16 cellular contexts compared by ENCODE assay signal in the genomic region with DNA sequence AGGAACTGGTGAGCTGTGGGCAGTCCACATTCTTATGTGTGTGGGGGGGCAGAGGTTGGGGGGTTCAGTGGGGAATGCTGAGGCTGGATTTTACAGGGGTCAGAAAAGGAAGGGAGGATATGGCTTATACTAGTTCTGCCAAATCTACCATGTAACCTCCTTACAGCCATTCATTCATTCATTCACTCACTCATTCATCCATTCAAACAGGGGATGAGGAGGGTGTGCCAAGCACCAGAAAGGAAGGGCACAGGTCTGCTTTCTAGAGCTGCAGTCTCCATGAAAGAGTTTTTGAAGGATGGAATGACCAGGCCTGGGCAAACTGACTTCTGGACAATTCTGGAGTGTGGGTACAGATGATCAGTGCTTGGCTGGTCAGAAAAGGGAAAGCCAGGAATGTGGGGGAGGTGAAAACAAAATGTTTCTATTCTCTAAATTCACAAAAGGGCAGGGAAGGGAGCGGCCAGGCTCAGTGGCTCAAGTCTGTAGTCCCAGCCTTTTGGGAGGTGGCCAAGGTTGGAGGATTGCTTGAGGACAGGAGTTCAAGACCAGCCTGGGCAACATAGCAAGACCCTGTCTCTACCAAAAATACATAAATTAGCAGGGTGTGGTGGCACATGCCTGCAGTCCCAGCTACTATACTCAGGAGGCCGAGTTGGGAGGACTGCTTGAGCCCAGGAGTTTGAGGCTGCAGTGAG. TPM values are rescaled to one million over a fixed set of nuclear protein-coding genes. Genes with fewer than 3 reads are reported as not detected.
DNase-seq lines count a peak whose midpoint lies in the region; ATAC-seq and TF ChIP-seq lines count a peak whose summit lies in the region.
"Had no signal": no experiment of that assay in that cellular context is flagged by ENCODE, and none has a peak within 500 bp of the region (broad histone marks: within the 10 kb centered on the region; RNA-seq: fewer than 3 reads in every experiment).

No MANE protein-coding gene starts in this region.

- peak overlapping the region; percentile 86 for H3K27ac ChIP-seq in HL-60 (replicated peaks)
- H3K27ac ChIP-seq: 22Rv1, PC-9, SJSA1 had no signal

- H3K9me3 Mint-ChIP-seq in T-helper 2 cell treated with Interferon-gamma antibody and Interleukin-4, amounts not matched to agents 5 μg/mL and 100 μg/mL, for 36 hours = peaks cover 18% of the 10 kb centered on the region
- H3K9me3 Mint-ChIP-seq in endothelial cell (ENCODE audit: unreplicated experiment) = no peaks in the 10 kb centered on the region
- H3K9me3 Mint-ChIP-seq in stimulated activated effector memory CD8-positive, alpha-beta T cell treated with anti-CD3 and anti-CD28 coated beads, Interleukin-12 subunit alpha, Interleukin-12 subunit beta, amount 100 ng/mL, for 72 hours = no peaks in the 10 kb centered on the region

- no peak for DNase-seq in T-helper 2 cell treated with Interferon-gamma antibody and Interleukin-4, amounts not matched to agents 5 μg/mL and 100 μg/mL, for 36 hours (ENCODE audit: low spot score)
- no peak for DNase-seq in T-helper 2 cell
- DNase-seq in HL-60 (ENCODE audit: low read depth in 1 of 2, low spot score in 1 of 2) = no peak
- no peak for DNase-seq in endothelial cell (ENCODE audit: low spot score)
- no peak for DNase-seq in stimulated activated effector memory CD8-positive, alpha-beta T cell treated with anti-CD3 and anti-CD28 coated beads, Interleukin-12 subunit alpha, Interleukin-12 subunit beta, amount 100 ng/mL, for 72 hours (ENCODE audit: low spot score in 2 of 2)
- no peak for DNase-seq in HCEC 1CT
- no peak for DNase-seq in stimulated activated CD4-positive, alpha-beta T cell treated with anti-CD3 and anti-CD28 coated beads, Interleukin-4, amount 100 ng/mL, for 24 hours
- no peak for DNase-seq in A172 (ENCODE audit: low spot score)
- DNase-seq: COR-L47, DMS153, NCI-H1436, NCI-H2029 treated with DMSO at 0.1 percent for 48 hours, NCI-H510A had no signal

- peak overlapping the region; percentile 42 for H3K27ac Mint-ChIP-seq in T-helper 2 cell treated with Interferon-gamma antibody and Interleukin-4, amounts not matched to agents 5 μg/mL and 100 μg/mL, for 36 hours
- peak overlapping the region; percentile 11 for H3K27ac Mint-ChIP-seq in endothelial cell (ENCODE audit: unreplicated experiment)
- H3K27ac Mint-ChIP-seq in stimulated activated effector memory CD8-positive, alpha-beta T cell treated with anti-CD3 and anti-CD28 coated beads, Interleukin-12 subunit alpha, Interleukin-12 subunit beta, amount 100 ng/mL, for 72 hours = peak overlapping the region; percentile 29

- peaks cover 7% of the 10 kb centered on the region for H3K36me3 Mint-ChIP-seq in T-helper 2 cell treated with Interferon-gamma antibody and Interleukin-4, amounts not matched to agents 5 μg/mL and 100 μg/mL, for 36 hours (ENCODE audit: low read depth)
- H3K36me3 Mint-ChIP-seq in endothelial cell (ENCODE audit: low read depth, unreplicated experiment) = peaks cover 6% of the 10 kb centered on the region
- no peaks in the 10 kb centered on the region for H3K36me3 Mint-ChIP-seq in stimulated activated effector memory CD8-positive, alpha-beta T cell treated with anti-CD3 and anti-CD28 coated beads, Interleukin-12 subunit alpha, Interleukin-12 subunit beta, amount 100 ng/mL, for 72 hours

- no peaks in the 10 kb centered on the region for H3K27me3 ChIP-seq in HL-60 (ENCODE audit: insufficient read depth, poor library complexity, severe bottlenecking)
- H3K27me3 ChIP-seq: SJSA1 had no signal

- no peaks in the 10 kb centered on the region for H3K27me3 Mint-ChIP-seq in T-helper 2 cell treated with Interferon-gamma antibody and Interleukin-4, amounts not matched to agents 5 μg/mL and 100 μg/mL, for 36 hours (ENCODE audit: low read depth)
- H3K27me3 Mint-ChIP-seq in endothelial cell (ENCODE audit: unreplicated experiment) = no peaks in the 10 kb centered on the region

- no peak overlapping the region for H3K4me3 ChIP-seq in HL-60 (replicated peaks; ENCODE audit: insufficient read depth, low read length)
- H3K4me3 ChIP-seq: PC-9, SJSA1 had no signal

- peaks cover 30% of the 10 kb centered on the region for H3K4me1 Mint-ChIP-seq in T-helper 2 cell treated with Interferon-gamma antibody and Interleukin-4, amounts not matched to agents 5 μg/mL and 100 μg/mL, for 36 hours (ENCODE audit: low read depth)
- H3K4me1 Mint-ChIP-seq in endothelial cell (ENCODE audit: unreplicated experiment) = peaks cover 4% of the 10 kb centered on the region
- H3K4me1 Mint-ChIP-seq in stimulated activated effector memory CD8-positive, alpha-beta T cell treated with anti-CD3 and anti-CD28 coated beads, Interleukin-12 subunit alpha, Interleukin-12 subunit beta, amount 100 ng/mL, for 72 hours = peaks cover 19% of the 10 kb centered on the region

- no peak for ATAC-seq in stimulated activated effector memory CD8-positive, alpha-beta T cell treated with anti-CD3 and anti-CD28 coated beads, Interleukin-12 subunit alpha, Interleukin-12 subunit beta, amount 100 ng/mL, for 72 hours

- H3K4me3 Mint-ChIP-seq in T-helper 2 cell treated with Interferon-gamma antibody and Interleukin-4, amounts not matched to agents 5 μg/mL and 100 μg/mL, for 36 hours = peak overlapping the region; percentile 10
- H3K4me3 Mint-ChIP-seq in endothelial cell (ENCODE audit: unreplicated experiment) = no peak overlapping the region
- no peak overlapping the region for H3K4me3 Mint-ChIP-seq in stimulated activated effector memory CD8-positive, alpha-beta T cell treated with anti-CD3 and anti-CD28 coated beads, Interleukin-12 subunit alpha, Interleukin-12 subunit beta, amount 100 ng/mL, for 72 hours

- TF ChIP-seq CTCF in HL-60 (IDR thresholded peaks at IDR 0.05; ENCODE audit: insufficient read depth, low read length) (no peak), endothelial cell (IDR thresholded peaks at IDR 0.05; ENCODE audit: unreplicated experiment) (no peak)

RNA-seq across cellular contexts. Expression of a gene that starts 49.2 kb away (rescaled TPM):
- 132 TPM for total RNA-seq in endothelial cell (ENCODE audit: unreplicated experiment)
- total RNA-seq in A172 (2014; rRNA removed; shearing (Covaris generic)) = 2.3 and 2.7 TPM in 2 replicates

Comparison
In these comparisons a context has a peak if more than half of its experiments do, and no peak if none do; other contexts are left out.
1. RNA of a gene that starts 49.2 kb away (total RNA-seq): 132 TPM in endothelial cell (single experiment); 2.3 to 2.7 TPM in A172; every median in the first group is over 10 times any median in the second.
2. Peak in every context shown above with its lines, with median percentiles within 50 percentile points of each other: H3K27ac Mint-ChIP-seq.